Comparison of ENCODE assay signal across 17 cellular contexts in genomic region chr11:58628446-58628845, GRCh38. TPM values are rescaled to one million over a fixed set of nuclear protein-coding genes. Genes with fewer than 3 reads are reported as not detected.
DNase-seq lines count a peak whose midpoint lies in the region; ATAC-seq, FAIRE-seq and TF ChIP-seq lines count a peak whose summit lies in the region.
"Had no signal": no experiment of that assay in that cellular context is flagged by ENCODE, and none has a peak within 500 bp of the region (broad histone marks: within the 10 kb centered on the region; RNA-seq: fewer than 3 reads in every experiment).

No MANE protein-coding gene starts in this region.

- peak; percentile 49 for DNase-seq in Right ventricle myocardium superior
- no peak for DNase-seq in cardiac septum (ENCODE audit: low spot score)
- no peak for DNase-seq in central memory CD8-positive, alpha-beta T cell (ENCODE audit: low spot score in 2 of 2)
- peak; percentile 71 for DNase-seq in kidney glomerular epithelial cell (lab: John Stamatoyannopoulos, UW)
- DNase-seq in thyroid gland = peak; percentile 82 to 91
- DNase-seq in activated CD4-positive, CD25-positive, alpha-beta regulatory T cell treated with anti-CD3 and anti-CD28 coated beads, Interleukin-2, amount 50 U/mL, for 72 hours = no peak
- no peak for DNase-seq in GM12892 (ENCODE audit: insufficient read length)
- DNase-seq: activated B cell treated with CpG ODN at 0.5 μM for 24 hours; activated naive CD8-positive, alpha-beta T cell treated with anti-CD3 and anti-CD28 coated beads, Interleukin-2, amount 50 U/mL, for 24 hours; Calu3; NCI-H1417; NCI-H524; SIG-M5 had no signal

- no peak for TF ChIP-seq CTCF in thyroid gland (IDR thresholded peaks at IDR 0.05)

- H3K4me3 ChIP-seq in thyroid gland (replicated peaks in 1 of 3) = no peak overlapping the region

- peak overlapping the region in 2 of 3 donors; percentile 48 to 72 for H3K27ac ChIP-seq in thyroid gland

- FAIRE-seq in GM12892 (lab: Jason Lieb, UNC) = no peak
- FAIRE-seq: urothelium cell line had no signal

- peak overlapping the region; percentile 17 for H3K27ac Mint-ChIP-seq in central memory CD8-positive, alpha-beta T cell (ENCODE audit: low read depth)
- H3K27ac Mint-ChIP-seq: activated B cell treated with CpG ODN at 0.5 μM for 24 hours had no signal

- H3K4me3 Mint-ChIP-seq in central memory CD8-positive, alpha-beta T cell = no peak overlapping the region
- H3K4me3 Mint-ChIP-seq: activated B cell treated with CpG ODN at 0.5 μM for 24 hours; activated naive CD8-positive, alpha-beta T cell treated with anti-CD3 and anti-CD28 coated beads, Interleukin-2, amount 50 U/mL, for 24 hours; IgD-negative memory B cell; neural crest cell had no signal

- intact Hi-C loops in Right ventricle myocardium superior (cut with DNase I) (no loop called here), cardiac septum (cut with DNase I) (loop anchor here (5.0 kb wide), 1 partner anchor 51 kb away; the partner anchor contains the start of genes LPXN and ZFP91), thyroid gland (cut with DNase I) (no loop called here)

- H3K27me3 ChIP-seq in thyroid gland = no peaks in the 10 kb centered on the region

- peak; percentile 80 for ATAC-seq in Right ventricle myocardium superior (ENCODE audit: poor library complexity)
- no peak for ATAC-seq in central memory CD8-positive, alpha-beta T cell (replicated peaks; ENCODE audit: extremely low read depth, poor library complexity, severe bottlenecking)
- no peak for ATAC-seq in HG03135 (IDR thresholded peaks at IDR 0.05; ENCODE audit: unreplicated experiment)
- ATAC-seq: activated naive CD8-positive, alpha-beta T cell treated with anti-CD3 and anti-CD28 coated beads, Interleukin-2, amount 50 U/mL, for 24 hours had no signal

- H3K27me3 Mint-ChIP-seq in central memory CD8-positive, alpha-beta T cell = no peaks in the 10 kb centered on the region
- H3K27me3 Mint-ChIP-seq: activated B cell treated with CpG ODN at 0.5 μM for 24 hours; activated naive CD8-positive, alpha-beta T cell treated with anti-CD3 and anti-CD28 coated beads, Interleukin-2, amount 50 U/mL, for 24 hours; IgD-negative memory B cell had no signal

- TF ChIP-seq POLR2A in thyroid gland (IDR thresholded peaks at IDR 0.05) (no peak), GM12892 (IDR thresholded peaks at IDR 0.05; ENCODE audit: low read depth, low read length) (no peak)

- H3K9me3 ChIP-seq in thyroid gland = no peaks in the 10 kb centered on the region

- peaks cover 31 to 54% of the 10 kb centered on the region in 2 donors for H3K4me1 ChIP-seq in thyroid gland

- WGBS in thyroid gland, 2 donors = 50 to 75% methylated on average over 3 of the region's 3 CpGs

- H3K36me3 ChIP-seq in thyroid gland = peaks cover 13 to 14% of the 10 kb centered on the region in 2 donors

- H3K36me3 Mint-ChIP-seq in central memory CD8-positive, alpha-beta T cell (ENCODE audit: insufficient read depth) = peaks cover 10% of the 10 kb centered on the region
- H3K36me3 Mint-ChIP-seq: IgD-negative memory B cell had no signal

- peaks cover 4% of the 10 kb centered on the region for H3K4me1 Mint-ChIP-seq in central memory CD8-positive, alpha-beta T cell
- H3K4me1 Mint-ChIP-seq: neural crest cell had no signal

- H3K9me3 Mint-ChIP-seq in central memory CD8-positive, alpha-beta T cell = no peaks in the 10 kb centered on the region
- H3K9me3 Mint-ChIP-seq: activated B cell treated with CpG ODN at 0.5 μM for 24 hours; activated naive CD8-positive, alpha-beta T cell treated with anti-CD3 and anti-CD28 coated beads, Interleukin-2, amount 50 U/mL, for 24 hours; IgD-negative memory B cell; neural crest cell had no signal

RNA-seq across cellular contexts. Expression of gene CNTF, which starts 6.0 kb away (rescaled TPM):
- total RNA-seq in Right ventricle myocardium superior (0.73 TPM), cardiac septum (1.3 TPM), thyroid gland (1 to 10 TPM; 1.6 to 5.0 (median 1.7) TPM)
- polyA plus RNA-seq in GM12892 (2012; ENCODE audit: missing spikeins) = 0.87 TPM

RNA-seq across cellular contexts. Expression of gene ZFP91, which starts 49.6 kb away (rescaled TPM):
- total RNA-seq in Right ventricle myocardium superior = 57.3 TPM
- total RNA-seq in cardiac septum = 63.1 TPM
- total RNA-seq in thyroid gland = 10 to 100 TPM; 49.8 to 63.7 (median 59.1) TPM
- polyA plus RNA-seq in GM12892 (2012; ENCODE audit: missing spikeins) = 27.4 TPM

RNA-seq across cellular contexts. Expression of gene LPXN, which starts 52.8 kb away (rescaled TPM):
- total RNA-seq in Right ventricle myocardium superior (3.1 TPM), cardiac septum (4.4 TPM), thyroid gland (10 to 100 TPM in 2 of 4 donors, 1 to 10 TPM in 2; 5.8 to 14.4 (median 9.4) TPM)
- 174 TPM for polyA plus RNA-seq in GM12892 (2012; ENCODE audit: missing spikeins)

Comparison
In these comparisons a context has a peak if more than half of its experiments do, and no peak if none do; other contexts are left out.
1. DNase-seq: peak in Right ventricle myocardium superior (single experiment), kidney glomerular epithelial cell (single experiment) and thyroid gland (2 of 2); none in cardiac septum (single experiment), central memory CD8-positive, alpha-beta T cell (0 of 2), activated CD4-positive, CD25-positive, alpha-beta regulatory T cell treated with anti-CD3 and anti-CD28 coated beads, Interleukin-2, amount 50 U/mL, for 72 hours (single experiment) and GM12892 (single experiment).